7 cellular contexts compared by ENCODE assay signal in genomic region chr17:38674749-38675615, GRCh38.
DNase-seq lines count a peak whose midpoint lies in the region; ATAC-seq and TF ChIP-seq lines count a peak whose summit lies in the region.

EPOP (minus strand) TSS chr17:38674957; CDS start chr17:38674495, 462 bp downstream.

- in situ Hi-C loops in T47D (cut with HindIII; ENCODE audit: low pct_unique_long_range_greater_than_20kb, low sequenced_read_pairs): no loop called here

- DNase-seq in NCI-H2171 (lab: John Stamatoyannopoulos, UW) (peak; percentile 92), T47D (ENCODE audit: low read depth in 1 of 2, low spot score in 1 of 2) (peak; percentile 96), inferior parietal cortex (ENCODE audit: extremely low spot score) (peak; percentile 80)
- peak; percentile 94 for DNase-seq in stimulated activated CD4-positive, alpha-beta T cell treated with anti-CD3 and anti-CD28 coated beads, Interleukin-12 subunit alpha, Interleukin-12 subunit beta, amount 100 ng/mL, for 4 hours

- peak; percentile 59 for TF ChIP-seq POLR2A in GM15510 (IDR thresholded peaks at IDR 0.05; ENCODE audit: borderline replicate concordance, extremely low read depth, insufficient read length)

- peak; percentile 56 for ATAC-seq in HG03025 (IDR thresholded peaks at IDR 0.05; ENCODE audit: low FRiP score, unreplicated experiment)

- TF ChIP-seq CTCF in VCaP (conservative IDR thresholded peaks at IDR 0.05): no peak

- peak within 1 kb of the TSS; percentile 66 for H3K27ac ChIP-seq in VCaP

Comparison
In these comparisons a context has a peak if more than half of its experiments do, and no peak if none do; other contexts are left out.
1. Peak in every context shown above with its lines: DNase-seq, ATAC-seq and H3K27ac ChIP-seq.